Comparison of ENCODE assay signal across 17 cellular contexts in genomic region chr3:60080648-60081047, GRCh38.
DNase-seq lines count a peak whose midpoint lies in the region; ATAC-seq, FAIRE-seq and TF ChIP-seq lines count a peak whose summit lies in the region.
"Had no signal": no experiment of that assay in that cellular context is flagged by ENCODE, and none has a peak within 500 bp of the region (broad histone marks: within the 10 kb centered on the region; RNA-seq: fewer than 3 reads in every experiment).

No MANE protein-coding gene starts in this region.

- H3K9me3 Mint-ChIP-seq in CD8-positive, alpha-beta T cell: peaks cover under 1% of the 10 kb centered on the region
- peaks cover 28% of the 10 kb centered on the region for H3K9me3 Mint-ChIP-seq in T-helper 2 cell treated with Interferon-gamma antibody and Interleukin-4, amounts not matched to agents 5 μg/mL and 100 μg/mL, for 36 hours
- peaks cover 0 to 38% (median 14%) of the 10 kb centered on the region in 11 donors for H3K9me3 Mint-ChIP-seq in naive thymus-derived CD4-positive, alpha-beta T cell

- H3F3A ChIP-seq in GM23248 (ENCODE audit: insufficient read depth): no peaks in the 10 kb centered on the region

- TF ChIP-seq CTCF in CD8-positive, alpha-beta T cell (IDR thresholded peaks at IDR 0.05): no peak

- H3K4me1 ChIP-seq in CD8-positive, alpha-beta T cell (ENCODE audit: insufficient read depth, low read length): peaks cover 41% of the 10 kb centered on the region
- H3K4me1 ChIP-seq in GM23248 (ENCODE audit: insufficient read depth): no peaks in the 10 kb centered on the region
- peaks cover 22 to 27% of the 10 kb centered on the region in 2 donors for H3K4me1 ChIP-seq in naive thymus-derived CD4-positive, alpha-beta T cell (ENCODE audit: control insufficient read depth in 2 of 2, insufficient read depth in 2 of 2, low read length in 2 of 2)
- peaks cover 0 to 4% of the 10 kb centered on the region in 2 donors for H3K4me1 ChIP-seq in small intestine (ENCODE audit: control insufficient read depth in 2 of 2, insufficient read depth in 1 of 2, low read depth in 1 of 2, low read length in 1 of 2)
- H3K4me1 ChIP-seq: adrenal gland, right lobe of liver had no signal

- no peak overlapping the region for H3K4me3 ChIP-seq in CD8-positive, alpha-beta T cell (ENCODE audit: low read depth, low read length)
- H3K4me3 ChIP-seq in GM23248 (no peak overlapping the region), small intestine (ENCODE audit: low read depth in 1 of 2, low read length in 2 of 2) (no peak overlapping the region)
- peak overlapping the region; percentile 54 for H3K4me3 ChIP-seq in naive thymus-derived CD4-positive, alpha-beta T cell (ENCODE audit: low read length)
- H3K4me3 ChIP-seq: adrenal gland, neural progenitor cell, right lobe of liver, stomach had no signal

- no peaks in the 10 kb centered on the region for H4K20me1 ChIP-seq in GM23248 (ENCODE audit: insufficient read depth)

- in situ Hi-C loops in GM23248 (cut with MboI): no loop called here

- peak overlapping the region; percentile 64 for H3K27ac Mint-ChIP-seq in CD8-positive, alpha-beta T cell
- H3K27ac Mint-ChIP-seq in T-helper 2 cell treated with Interferon-gamma antibody and Interleukin-4, amounts not matched to agents 5 μg/mL and 100 μg/mL, for 36 hours: peak overlapping the region; percentile 91
- H3K27ac Mint-ChIP-seq in naive thymus-derived CD4-positive, alpha-beta T cell: peak overlapping the region; percentile 89 to 98 (median 94)
- H3K27ac Mint-ChIP-seq: CD14-positive monocyte, neural progenitor cell had no signal

- H3K9me3 ChIP-seq in CD8-positive, alpha-beta T cell (ENCODE audit: low read length): no peaks in the 10 kb centered on the region
- H3K9me3 ChIP-seq in GM23248 (ENCODE audit: low read depth): peaks cover 3% of the 10 kb centered on the region
- H3K9me3 ChIP-seq in naive thymus-derived CD4-positive, alpha-beta T cell (ENCODE audit: control insufficient read depth in 2 of 3, low read length in 3 of 3): peaks cover 0 to 1% (median 0%) of the 10 kb centered on the region in 3 experiments
- H3K9me3 ChIP-seq in small intestine (ENCODE audit: control insufficient read depth, low read depth): no peaks in the 10 kb centered on the region
- H3K9me3 ChIP-seq: adrenal gland, right lobe of liver had no signal

- H3K79me2 ChIP-seq in GM23248 (ENCODE audit: insufficient read depth): no peaks in the 10 kb centered on the region

- no peak for DNase-seq in CD8-positive, alpha-beta T cell
- DNase-seq in GM23248 (peak; percentile 16), small intestine (no peak), NCI-H748 treated with DMSO at 0.1 percent for 48 hours (lab: John Stamatoyannopoulos, UW) (no peak)
- DNase-seq in T-helper 2 cell treated with Interferon-gamma antibody and Interleukin-4, amounts not matched to agents 5 μg/mL and 100 μg/mL, for 36 hours (ENCODE audit: low spot score): peak; percentile 51
- DNase-seq in naive thymus-derived CD4-positive, alpha-beta T cell: peak in 5 of 9 donors; percentile 41 to 60 (median 43)
- DNase-seq: adrenal gland, cortex of kidney, H9, hypothalamus, left ventricle myocardium superior, right lobe of liver, stomach had no signal

- H3K36me3 Mint-ChIP-seq in CD8-positive, alpha-beta T cell: peaks cover 4% of the 10 kb centered on the region
- peaks cover 31% of the 10 kb centered on the region for H3K36me3 Mint-ChIP-seq in T-helper 2 cell treated with Interferon-gamma antibody and Interleukin-4, amounts not matched to agents 5 μg/mL and 100 μg/mL, for 36 hours (ENCODE audit: low read depth)
- peaks cover 0 to 38% (median 12%) of the 10 kb centered on the region in 5 donors for H3K36me3 Mint-ChIP-seq in naive thymus-derived CD4-positive, alpha-beta T cell
- H3K36me3 Mint-ChIP-seq: CD14-positive monocyte, neural progenitor cell had no signal

- FAIRE-seq in small intestine (lab: Jason Lieb, UNC): no peak
- FAIRE-seq: G401.6 had no signal

- H3K4me1 Mint-ChIP-seq in CD8-positive, alpha-beta T cell (ENCODE audit: low read depth): peaks cover 58% of the 10 kb centered on the region
- peaks cover 52% of the 10 kb centered on the region for H3K4me1 Mint-ChIP-seq in T-helper 2 cell treated with Interferon-gamma antibody and Interleukin-4, amounts not matched to agents 5 μg/mL and 100 μg/mL, for 36 hours (ENCODE audit: low read depth)
- peaks cover 17 to 66% (median 60%) of the 10 kb centered on the region in 7 donors for H3K4me1 Mint-ChIP-seq in naive thymus-derived CD4-positive, alpha-beta T cell
- H3K4me1 Mint-ChIP-seq: neural progenitor cell had no signal

- no peaks in the 10 kb centered on the region for H3K36me3 ChIP-seq in CD8-positive, alpha-beta T cell (ENCODE audit: insufficient read depth, low read length)
- no peaks in the 10 kb centered on the region for H3K36me3 ChIP-seq in GM23248 (ENCODE audit: low read depth)
- no peaks in the 10 kb centered on the region for H3K36me3 ChIP-seq in naive thymus-derived CD4-positive, alpha-beta T cell (ENCODE audit: control insufficient read depth in 2 of 3, insufficient read depth in 3 of 3, low read length in 3 of 3)
- no peaks in the 10 kb centered on the region for H3K36me3 ChIP-seq in small intestine (ENCODE audit: control insufficient read depth in 2 of 2, insufficient read depth in 2 of 2, low read length in 2 of 2)
- H3K36me3 ChIP-seq: adrenal gland, neural progenitor cell, right lobe of liver, stomach had no signal

- POLR2A ChIA-PET in CD8-positive, alpha-beta T cell (lab: Charles Lee): no interaction called here
- POLR2A ChIA-PET in naive thymus-derived CD4-positive, alpha-beta T cell (lab: Charles Lee): interaction anchor here (0.7 to 11.5 kb wide), 4 partner anchors 8 to 64 kb away, joined by 3 to 295 read pairs (median 112); no protein-coding TSS in a partner anchor

- H3K9me2 ChIP-seq in GM23248 (ENCODE audit: insufficient read depth): no peaks in the 10 kb centered on the region

- H3K27me3 ChIP-seq in CD8-positive, alpha-beta T cell (ENCODE audit: insufficient read depth, low read length): no peaks in the 10 kb centered on the region
- H3K27me3 ChIP-seq in GM23248 (replicated peaks; ENCODE audit: insufficient read depth): no peaks in the 10 kb centered on the region
- no peaks in the 10 kb centered on the region for H3K27me3 ChIP-seq in naive thymus-derived CD4-positive, alpha-beta T cell (ENCODE audit: control insufficient read depth in 2 of 2, insufficient read depth in 2 of 2, low read length in 2 of 2)
- H3K27me3 ChIP-seq in small intestine (ENCODE audit: control insufficient read depth in 2 of 2, insufficient read depth in 2 of 2, low read length in 2 of 2): no peaks in the 10 kb centered on the region
- H3K27me3 ChIP-seq: adrenal gland, neural progenitor cell, right lobe of liver, stomach had no signal

- H3K4me2 ChIP-seq in GM23248 (ENCODE audit: unreplicated experiment): no peak overlapping the region
- H3K4me2 ChIP-seq: neural progenitor cell had no signal

- 54 to 56% methylated on average over 1 of the region's 1 CpG for WGBS in GM23248 (ENCODE audit: low coverage in 1 of 2, low lambda C conversion rate in 2 of 2, missing lambda C conversion rate in 2 of 2), 2 experiments
- WGBS in small intestine, 3 donors: 68 to 83% (median 75%) methylated on average over 1 of the region's 1 CpG

- H3K27ac ChIP-seq in CD8-positive, alpha-beta T cell (ENCODE audit: low read depth, low read length): no peak overlapping the region
- H3K27ac ChIP-seq in GM23248 (no peak overlapping the region), small intestine (ENCODE audit: low read depth in 1 of 2, low read length in 1 of 2) (no peak overlapping the region)
- H3K27ac ChIP-seq in naive thymus-derived CD4-positive, alpha-beta T cell (ENCODE audit: low read depth, low read length): peak overlapping the region; percentile 86
- H3K27ac ChIP-seq: adrenal gland, neural progenitor cell, right lobe of liver had no signal

- H3K4me3 Mint-ChIP-seq in CD8-positive, alpha-beta T cell: peak overlapping the region; percentile 47
- H3K4me3 Mint-ChIP-seq in T-helper 2 cell treated with Interferon-gamma antibody and Interleukin-4, amounts not matched to agents 5 μg/mL and 100 μg/mL, for 36 hours: peak overlapping the region; percentile 87
- peak overlapping the region; percentile 76 to 97 (median 92) for H3K4me3 Mint-ChIP-seq in naive thymus-derived CD4-positive, alpha-beta T cell
- H3K4me3 Mint-ChIP-seq: CD14-positive monocyte, H9, neural progenitor cell had no signal

- intact Hi-C loops in CD8-positive, alpha-beta T cell (cut with DNase I, micrococcal nuclease): loop anchor here in 1 of 2 experiments (5.0 kb wide), 1 partner anchor 68 kb away; no protein-coding TSS in a partner anchor
- intact Hi-C loops in naive thymus-derived CD4-positive, alpha-beta T cell (cut with micrococcal nuclease): loop anchor here (1.0 to 5.0 kb wide), 9 partner anchors 14 to 1170 kb away; partner anchors contain the start of gene FHIT (in 1 of the 2)

- no peak overlapping the region for H3K9ac ChIP-seq in GM23248
- H3K9ac ChIP-seq: neural progenitor cell had no signal

- no peak overlapping the region for H2AFZ ChIP-seq in GM23248
- H2AFZ ChIP-seq: neural progenitor cell had no signal

- H3K27me3 Mint-ChIP-seq in CD8-positive, alpha-beta T cell (ENCODE audit: low read depth): no peaks in the 10 kb centered on the region
- no peaks in the 10 kb centered on the region for H3K27me3 Mint-ChIP-seq in T-helper 2 cell treated with Interferon-gamma antibody and Interleukin-4, amounts not matched to agents 5 μg/mL and 100 μg/mL, for 36 hours (ENCODE audit: low read depth)
- H3K27me3 Mint-ChIP-seq in naive thymus-derived CD4-positive, alpha-beta T cell: no peaks in the 10 kb centered on the region

- CTCF ChIA-PET in CD8-positive, alpha-beta T cell (lab: Charles Lee): interaction anchor here (0.6 kb wide), 1 partner anchor 212 kb away, joined by 5 read pairs; no protein-coding TSS in a partner anchor
- CTCF ChIA-PET in naive thymus-derived CD4-positive, alpha-beta T cell (lab: Charles Lee): interaction anchor here (1.2 kb wide), 2 partner anchors 70 to 97 kb away, joined by 3 to 6 read pairs; no protein-coding TSS in a partner anchor

- ATAC-seq in CD8-positive, alpha-beta T cell: peak; percentile 43
- peak; percentile 57 for ATAC-seq in naive thymus-derived CD4-positive, alpha-beta T cell
- ATAC-seq in GM19351 (IDR thresholded peaks at IDR 0.05; ENCODE audit: unreplicated experiment): no peak
- ATAC-seq: left ventricle myocardium superior, right lobe of liver had no signal

Comparison
In these comparisons a context has a peak if more than half of its experiments do, and no peak if none do; other contexts are left out.
1. DNase-seq: peak in GM23248 (single experiment), T-helper 2 cell treated with Interferon-gamma antibody and Interleukin-4, amounts not matched to agents 5 μg/mL and 100 μg/mL, for 36 hours (single experiment) and naive thymus-derived CD4-positive, alpha-beta T cell (5 of 9); none in CD8-positive, alpha-beta T cell (0 of 7), small intestine (single experiment) and NCI-H748 treated with DMSO at 0.1 percent for 48 hours (single experiment).
2. Peak in every context shown above with its lines, with median percentiles within 50 percentile points of each other: H3K27ac Mint-ChIP-seq and H3K4me3 Mint-ChIP-seq.